Comparison of ENCODE assay signal across 1 cellular context in genomic region chr1:199529324-199529723, GRCh38.
TF ChIP-seq lines count a peak whose summit lies in the region.

No MANE protein-coding gene starts in this region.

TF ChIP-seq in H1, 55 proteins besides CTCF, POLR2A, EP300 and RAD21:
- TF ChIP-seq YY1 (IDR thresholded peaks at IDR 0.05; ENCODE audit: low read depth, low read length) (no peak), JUND (IDR thresholded peaks at IDR 0.05; ENCODE audit: low read length) (0 out of 2 replicates have a peak, but pooled peaks have one; percentile 55)
TF ChIP-seq in H1: peak in this region for 1.
